In genomic region chr6:84568971-84569370, GRCh38 we compare ENCODE assay signal across 10 cellular contexts.
DNase-seq lines count a peak whose midpoint lies in the region; TF ChIP-seq lines count a peak whose summit lies in the region.
"Had no signal": no experiment of that assay in that cellular context is flagged by ENCODE, and none has a peak within 500 bp of the region (broad histone marks: within the 10 kb centered on the region; RNA-seq: fewer than 3 reads in every experiment).

No MANE protein-coding gene starts in this region.

- DNase-seq in NCI-H524 (lab: John Stamatoyannopoulos, UW) (peak; percentile 7 to 16), NCI-H524 treated with DMSO at 0.1 percent for 48 hours (lab: John Stamatoyannopoulos, UW) (no peak), NCI-H2227 (lab: John Stamatoyannopoulos, UW; ENCODE audit: unreplicated experiment) (peak; percentile 14), dermis blood vessel endothelial cell (peak; percentile 56), renal cortical epithelial cell (ENCODE audit: low read depth) (peak; percentile 54), GOT3 (lab: John Stamatoyannopoulos, UW) (no peak), mesenteric fat pad (ENCODE audit: low spot score) (no peak), GM20000 (ENCODE audit: low spot score) (no peak)
- DNase-seq: CD4-positive, CD25-positive, alpha-beta regulatory T cell; T1000 had no signal

- TF ChIP-seq CTCF in GM20000 (IDR thresholded peaks at IDR 0.05; ENCODE audit: extremely low read depth, missing control alignments) = no peak

Comparison
In these comparisons a context has a peak if more than half of its experiments do, and no peak if none do; other contexts are left out.
1. DNase-seq: peak in NCI-H524 (2 of 2), NCI-H2227 (single experiment), dermis blood vessel endothelial cell (single experiment) and renal cortical epithelial cell (single experiment); none in NCI-H524 treated with DMSO at 0.1 percent for 48 hours (single experiment), GOT3 (single experiment), mesenteric fat pad (single experiment) and GM20000 (single experiment).